In the genomic region with DNA sequence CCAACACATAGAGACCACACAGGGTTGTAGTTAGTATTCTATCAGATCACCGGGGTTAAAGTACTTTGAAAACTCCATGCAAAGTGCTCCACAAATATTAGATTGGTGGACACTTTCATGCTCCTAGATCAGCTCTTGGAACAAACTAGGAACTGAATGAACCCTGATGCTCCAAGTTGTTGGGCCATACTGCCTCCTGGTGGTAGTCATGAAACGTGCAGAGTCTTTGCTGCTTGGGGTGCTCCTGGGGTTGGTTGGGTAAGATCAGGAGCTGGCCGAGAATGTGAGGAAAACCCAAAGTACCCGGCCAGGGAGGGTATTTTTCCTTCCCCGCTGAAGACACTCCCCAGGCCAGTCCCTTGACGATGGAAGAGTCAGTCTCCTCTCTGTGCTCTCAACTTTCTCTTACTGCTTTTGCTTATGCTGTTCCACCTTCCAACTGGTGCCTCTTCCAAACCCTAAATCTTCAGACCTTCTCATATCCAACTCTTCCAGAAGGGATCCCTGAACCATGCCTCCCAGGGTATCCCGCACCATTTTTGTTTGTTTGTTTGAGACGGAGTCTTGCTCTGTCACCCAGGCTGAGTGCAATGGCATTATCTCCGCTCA, we compare ENCODE assay signal across 9 cellular contexts. TPM values are rescaled to one million over a fixed set of nuclear protein-coding genes. Genes with fewer than 3 reads are reported as not detected.
A peak's percentile ranks its signal among the peaks of the same experiment; 100 is the strongest.
DNase-seq lines count a peak whose midpoint lies in the region; ATAC-seq, FAIRE-seq and TF ChIP-seq lines count a peak whose summit lies in the region.
"Had no signal": no experiment of that assay in that cellular context is flagged by ENCODE, and none has a peak within 500 bp of the region (broad histone marks: within the 10 kb centered on the region; RNA-seq: fewer than 3 reads in every experiment).

No MANE protein-coding gene starts in this region.

- no peak overlapping the region for H3K27ac ChIP-seq in hepatocyte
- no peak overlapping the region for H3K27ac ChIP-seq in small intestine (ENCODE audit: low read depth in 1 of 2, low read length in 1 of 2)

- no peak overlapping the region for H3K4me2 ChIP-seq in hepatocyte

- DNase-seq in GM10266 (ENCODE audit: extremely low spot score) (peak; percentile 85), MG63 (peak; percentile 57), T1000 (lab: John Stamatoyannopoulos, UW) (peak; percentile 35), astrocyte of the cerebellum (ENCODE audit: low read depth) (peak; percentile 77), hepatocyte (ENCODE audit: low spot score) (peak; percentile 84), small intestine (peak; percentile 91), NCI-H187 (lab: John Stamatoyannopoulos, UW) (no peak)

- H3K4me1 ChIP-seq in hepatocyte (ENCODE audit: insufficient read depth) (peaks cover 25% of the 10 kb centered on the region), small intestine (ENCODE audit: control insufficient read depth in 2 of 2, insufficient read depth in 1 of 2, low read depth in 1 of 2, low read length in 1 of 2) (no peaks in the 10 kb centered on the region)

- in situ Hi-C loops in astrocyte of the cerebellum (cut with HindIII; ENCODE audit: low sequenced_read_pairs): loop anchor here (5.0 kb wide), 1 partner anchor 332 kb away; no protein-coding TSS in a partner anchor

- H3K9me3 ChIP-seq in MG63 (no peaks in the 10 kb centered on the region), hepatocyte (ENCODE audit: low read depth) (no peaks in the 10 kb centered on the region), small intestine (ENCODE audit: control insufficient read depth, low read depth) (no peaks in the 10 kb centered on the region)

- H3K79me2 ChIP-seq in hepatocyte: no peaks in the 10 kb centered on the region

- H3K36me3 ChIP-seq in MG63: no peaks in the 10 kb centered on the region
- no peaks in the 10 kb centered on the region for H3K36me3 ChIP-seq in hepatocyte (replicated peaks; ENCODE audit: insufficient read depth, low read depth)
- H3K36me3 ChIP-seq in small intestine (ENCODE audit: control insufficient read depth in 2 of 2, insufficient read depth in 2 of 2, low read length in 2 of 2): no peaks in the 10 kb centered on the region

- no peak for FAIRE-seq in small intestine (lab: Jason Lieb, UNC)

- no peaks in the 10 kb centered on the region for H3K9me2 ChIP-seq in hepatocyte (replicated peaks; ENCODE audit: insufficient read depth)

- no peak for ATAC-seq in HG02981 (IDR thresholded peaks at IDR 0.05; ENCODE audit: unreplicated experiment)

- no peaks in the 10 kb centered on the region; the same call in 1 of the 2 replicates for H3K27me3 ChIP-seq in MG63
- H3K27me3 ChIP-seq in hepatocyte: no peaks in the 10 kb centered on the region
- H3K27me3 ChIP-seq in small intestine (ENCODE audit: control insufficient read depth in 2 of 2, insufficient read depth in 2 of 2, low read length in 2 of 2): no peaks in the 10 kb centered on the region

- no peaks in the 10 kb centered on the region for H4K20me1 ChIP-seq in hepatocyte (ENCODE audit: insufficient read depth, poor library complexity, severe bottlenecking)

- no peak overlapping the region for H2AFZ ChIP-seq in hepatocyte

- TF ChIP-seq CTCF in GM10266 (IDR thresholded peaks at IDR 0.05; ENCODE audit: control insufficient read depth, insufficient read depth, low read depth, missing control alignments) (peak; percentile 92), astrocyte of the cerebellum (IDR thresholded peaks at IDR 0.05; ENCODE audit: low read depth, low read length, missing control alignments) (peak; percentile 93), hepatocyte (IDR thresholded peaks at IDR 0.05; ENCODE audit: poor library complexity) (peak; percentile 88)

- WGBS in hepatocyte (ENCODE audit: low lambda C conversion rate, missing lambda C conversion rate): 35% methylated on average over 9 of the region's 9 CpGs
- 28 to 34% (median 31%) methylated on average over 9 of the region's 9 CpGs for WGBS in small intestine, 3 donors

- no peak overlapping the region for H3K4me3 ChIP-seq in MG63
- no peak overlapping the region for H3K4me3 ChIP-seq in astrocyte of the cerebellum (ENCODE audit: low read depth, low read length)
- no peak overlapping the region for H3K4me3 ChIP-seq in hepatocyte
- no peak overlapping the region for H3K4me3 ChIP-seq in small intestine (ENCODE audit: low read depth in 1 of 2, low read length in 2 of 2)

RNA-seq across cellular contexts. Expression of a gene that starts 0.9 kb away (rescaled TPM):
- 0.03 TPM in 1 of 2 replicates, not detected in the other for total RNA-seq in MG63 (2014; rRNA removed; shearing (Covaris generic); ENCODE audit: low replicate concordance)
- total RNA-seq in hepatocyte: 0.10 TPM in 1 of 2 replicates, not detected in the other
- polyA plus RNA-seq in hepatocyte (not detected in 2 replicates), small intestine (under 1 TPM in 1 of 3 donors, not detected in 2; 0.01 TPM)
- total RNA-seq: mononuclear cell had no signal

RNA-seq across cellular contexts. Expression of a gene that starts 32.2 kb away (rescaled TPM):
- total RNA-seq in MG63 (2014; rRNA removed; shearing (Covaris generic); ENCODE audit: low replicate concordance): not detected in 2 replicates
- 0.16 and 0.93 TPM in 2 replicates for total RNA-seq in hepatocyte
- polyA plus RNA-seq in hepatocyte: 0.71 TPM in 1 of 2 replicates, not detected in the other
- polyA plus RNA-seq in small intestine: 1 to 10 TPM in 1 of 3 donors, under 1 TPM in 1, not detected in 1; 0.54 to 4.1 TPM

RNA-seq across cellular contexts. Expression of a gene that starts 51.7 kb away (rescaled TPM):
- total RNA-seq in MG63 (2014; rRNA removed; shearing (Covaris generic); ENCODE audit: low replicate concordance): 9.9 and 23.5 TPM in 2 replicates
- 50.7 and 58.7 TPM in 2 replicates for total RNA-seq in hepatocyte
- polyA plus RNA-seq in hepatocyte (49.2 and 52.0 TPM in 2 replicates), small intestine (10 to 100 TPM; 15.7 to 25.0 (median 15.7) TPM)

Comparison
In these comparisons a context has a peak if more than half of its experiments do, and no peak if none do; other contexts are left out.
1. DNase-seq: peak in GM10266 (single experiment), MG63 (single experiment), T1000 (single experiment), astrocyte of the cerebellum (single experiment), hepatocyte (single experiment) and small intestine (single experiment); none in NCI-H187 (0 of 2).
2. Peak in every context shown above with its lines, with median percentiles within 50 percentile points of each other: CTCF ChIP-seq.